Comparison of ENCODE assay signal across 8 cellular contexts in genomic region chr17:2593846-2594656, GRCh38. TPM values are rescaled to one million over a fixed set of nuclear protein-coding genes. Genes with fewer than 3 reads are reported as not detected.
A peak's percentile ranks its signal among the peaks of the same experiment; 100 is the strongest.
DNase-seq lines count a peak whose midpoint lies in the region; ATAC-seq and TF ChIP-seq lines count a peak whose summit lies in the region.

No MANE protein-coding gene starts in this region.

- H3K27me3 Mint-ChIP-seq in GM23338 (ENCODE audit: insufficient read depth, low read depth, poor library complexity) (peaks cover 8% of the 10 kb centered on the region), type B pancreatic cell (no peaks in the 10 kb centered on the region)
- no peaks in the 10 kb centered on the region for H3K27me3 Mint-ChIP-seq in activated naive CD8-positive, alpha-beta T cell treated with anti-CD3 and anti-CD28 coated beads, Interleukin-2, amount 50 U/mL, for 24 hours

- in situ Hi-C loops in G401 (cut with HindIII; ENCODE audit: low sequenced_read_pairs): no loop called here

- peaks cover 14% of the 10 kb centered on the region; the same call in 1 of the 2 replicates for H3F3A ChIP-seq in GM23338 (replicated peaks; ENCODE audit: low read depth)

- no peaks in the 10 kb centered on the region; the same call in 2 of the 3 replicates for H3K36me3 Mint-ChIP-seq in GM23338 (ENCODE audit: low read depth)
- peaks cover 10% of the 10 kb centered on the region for H3K36me3 Mint-ChIP-seq in activated naive CD8-positive, alpha-beta T cell treated with anti-CD3 and anti-CD28 coated beads, Interleukin-2, amount 50 U/mL, for 24 hours (ENCODE audit: low read depth)
- H3K36me3 Mint-ChIP-seq in type B pancreatic cell: no peaks in the 10 kb centered on the region

- peak overlapping the region; percentile 99 for H3K27ac ChIP-seq in GM23338 (ENCODE audit: low read depth)

- H3K4me3 Mint-ChIP-seq in GM23338: peak overlapping the region; percentile 95
- peak overlapping the region; percentile 90 for H3K4me3 Mint-ChIP-seq in activated naive CD8-positive, alpha-beta T cell treated with anti-CD3 and anti-CD28 coated beads, Interleukin-2, amount 50 U/mL, for 24 hours
- peak overlapping the region; percentile 100 for H3K4me3 Mint-ChIP-seq in type B pancreatic cell

- H3K36me3 ChIP-seq in GM23338 (ENCODE audit: insufficient read depth): no peaks in the 10 kb centered on the region

- H2AFZ ChIP-seq in GM23338: no peak overlapping the region; the same call in 1 of the 2 replicates

- H4K20me1 ChIP-seq in GM23338 (replicated peaks; ENCODE audit: insufficient read depth): peaks cover 37% of the 10 kb centered on the region

- H3K4me3 ChIP-seq in GM23338: peak overlapping the region; percentile 78

- DNase-seq in G401 (ENCODE audit: low spot score) (peak; percentile 76), GM23338 (ENCODE audit: low spot score) (peak; percentile 87), Kasumi-1 (lab: John Stamatoyannopoulos, UW) (peak; percentile 27 to 40), SW 1271 (lab: John Stamatoyannopoulos, UW) (peak; percentile 55 to 78), cardiac septum (ENCODE audit: low spot score) (peak; percentile 90), pons (ENCODE audit: low spot score) (peak; percentile 79), type B pancreatic cell (ENCODE audit: extremely low spot score, unreplicated experiment) (peak; percentile 85)
- peak; percentile 82 for DNase-seq in activated naive CD8-positive, alpha-beta T cell treated with anti-CD3 and anti-CD28 coated beads, Interleukin-2, amount 50 U/mL, for 24 hours

- peaks cover 33% of the 10 kb centered on the region for H3K4me1 ChIP-seq in GM23338 (ENCODE audit: insufficient read depth)

- peak overlapping the region; percentile 79; the same call in 1 of the 2 replicates for H3K27ac Mint-ChIP-seq in GM23338
- peak overlapping the region; percentile 87 for H3K27ac Mint-ChIP-seq in activated naive CD8-positive, alpha-beta T cell treated with anti-CD3 and anti-CD28 coated beads, Interleukin-2, amount 50 U/mL, for 24 hours
- H3K27ac Mint-ChIP-seq in type B pancreatic cell: peak overlapping the region; percentile 97

- H3K79me2 ChIP-seq in GM23338 (replicated peaks; ENCODE audit: insufficient read depth): peaks cover 51% of the 10 kb centered on the region

- intact Hi-C loops in cardiac septum (cut with DNase I): loop anchor here (2.0 to 5.0 kb wide), 4 partner anchors 82 to 202 kb away; partner anchors contain the start of gene METTL16

- H3K4me1 Mint-ChIP-seq in GM23338 (peaks cover 22% of the 10 kb centered on the region), type B pancreatic cell (ENCODE audit: unreplicated experiment) (peaks cover 22% of the 10 kb centered on the region)
- peaks cover 45% of the 10 kb centered on the region for H3K4me1 Mint-ChIP-seq in activated naive CD8-positive, alpha-beta T cell treated with anti-CD3 and anti-CD28 coated beads, Interleukin-2, amount 50 U/mL, for 24 hours

- H3K9me3 Mint-ChIP-seq in GM23338 (no peaks in the 10 kb centered on the region), type B pancreatic cell (no peaks in the 10 kb centered on the region)
- no peaks in the 10 kb centered on the region for H3K9me3 Mint-ChIP-seq in activated naive CD8-positive, alpha-beta T cell treated with anti-CD3 and anti-CD28 coated beads, Interleukin-2, amount 50 U/mL, for 24 hours

- TF ChIP-seq CTCF in GM23338 (conservative IDR thresholded peaks at IDR 0.05; ENCODE audit: low read depth in 2 of 2): no peak
- no peak for TF ChIP-seq CTCF in type B pancreatic cell (conservative IDR thresholded peaks at IDR 0.05)

- H3K27me3 ChIP-seq in GM23338 (ENCODE audit: insufficient read depth): no peaks in the 10 kb centered on the region

- H3K9me2 ChIP-seq in GM23338 (ENCODE audit: insufficient read depth): no peaks in the 10 kb centered on the region

- peak; percentile 72 for ATAC-seq in GM23338
- peak; percentile 45 for ATAC-seq in activated naive CD8-positive, alpha-beta T cell treated with anti-CD3 and anti-CD28 coated beads, Interleukin-2, amount 50 U/mL, for 24 hours

- H3K4me2 ChIP-seq in GM23338: peak overlapping the region; percentile 85

TF ChIP-seq in GM23338, 12 proteins besides CTCF, POLR2A, EP300 and RAD21:
- TF ChIP-seq CREB1 (CRISPR knock-in tag; IDR thresholded peaks at IDR 0.05; ENCODE audit: low read depth) (0 out of 2 replicates have a peak, but pooled peaks have one; percentile 2), POLR2AphosphoS5 (IDR thresholded peaks at IDR 0.05; ENCODE audit: low read depth) (peak; percentile 55), ZNF331 (CRISPR knock-in tag; IDR thresholded peaks at IDR 0.05; ENCODE audit: low read depth) (no peak)

RNA-seq across cellular contexts. Expression of gene PAFAH1B1, which starts 0.6 kb away (rescaled TPM):
- total RNA-seq in G401 (2014; rRNA removed; shearing (Covaris generic)): 70.3 and 181 TPM in 2 replicates
- total RNA-seq in GM23338 (2014; rRNA removed; shearing (Covaris generic)): 68.5 and 69.9 TPM in 2 replicates
- 71.7 and 84.4 TPM in 2 replicates for polyA plus RNA-seq in GM23338 (2016; fragmentation: Nextera tagmentation; extraction: Ambion mirVana)
- 142 TPM for total RNA-seq in cardiac septum
- 120 and 126 TPM in 2 replicates for total RNA-seq in type B pancreatic cell (ENCODE audit: low replicate concordance)

Comparison
In these comparisons a context has a peak if more than half of its experiments do, and no peak if none do; other contexts are left out.
1. Peak in every context shown above with its lines: DNase-seq, ATAC-seq, H3K4me3 ChIP-seq and H3K27ac ChIP-seq.
2. DNase-seq: peak in every context shown above with its lines; median percentile 90 in cardiac septum; 87 in GM23338; 85 in type B pancreatic cell; 82 in activated naive CD8-positive, alpha-beta T cell treated with anti-CD3 and anti-CD28 coated beads, Interleukin-2, amount 50 U/mL, for 24 hours; 79 in pons; 76 in G401; 66 in SW 1271; 34 in Kasumi-1.